Comparison of ENCODE assay signal across 8 cellular contexts in the genomic region with DNA sequence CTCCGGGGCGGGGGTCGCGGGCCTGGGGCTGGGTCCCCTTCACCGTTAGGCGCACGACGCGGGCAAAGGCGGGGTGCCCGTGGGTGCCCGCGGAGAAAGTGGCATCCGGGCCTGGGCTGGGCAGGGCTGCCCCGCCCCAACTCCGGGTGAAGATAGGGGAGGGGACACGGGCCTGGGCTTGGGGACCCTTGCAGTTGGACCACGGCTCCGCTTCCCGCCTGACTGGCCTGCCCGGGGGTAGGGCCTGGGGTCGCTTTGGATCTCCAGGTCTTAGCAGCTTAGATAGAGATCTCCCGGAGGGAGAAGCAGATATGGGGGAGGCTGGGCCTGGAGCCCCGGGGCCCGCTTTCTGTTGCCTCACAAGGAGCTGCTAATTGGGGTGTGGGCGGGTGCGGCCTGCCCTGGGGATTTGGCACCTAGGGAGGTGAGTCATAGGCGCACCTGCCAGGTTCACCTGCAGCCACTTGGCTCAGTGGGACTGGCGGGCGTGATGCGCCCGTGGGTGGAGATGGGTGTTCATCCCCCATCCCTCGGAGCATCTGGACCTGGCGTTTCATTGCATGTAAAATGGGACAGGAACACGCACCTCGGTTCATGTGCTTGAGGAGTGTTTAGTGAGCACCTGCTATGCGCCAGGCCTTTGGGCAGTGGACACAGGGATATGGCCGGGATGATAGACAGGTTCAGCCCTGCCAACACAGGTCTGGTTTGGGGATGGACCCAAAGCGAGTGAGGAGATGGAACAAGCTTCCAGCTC. TPM values are rescaled to one million over a fixed set of nuclear protein-coding genes. Genes with fewer than 3 reads are reported as not detected.
DNase-seq lines count a peak whose midpoint lies in the region; ATAC-seq and TF ChIP-seq lines count a peak whose summit lies in the region.

No MANE protein-coding gene starts in this region.

- H4K20me1 ChIP-seq in BLaER1: peaks cover 53% of the 10 kb centered on the region

- no peaks in the 10 kb centered on the region for H3K36me3 Mint-ChIP-seq in activated naive CD8-positive, alpha-beta T cell treated with anti-CD3 and anti-CD28 coated beads, Interleukin-2, amount 50 U/mL, for 24 hours (ENCODE audit: low read depth)

- peak overlapping the region; percentile 99 for H3K4me2 ChIP-seq in BLaER1

- peaks cover 38% of the 10 kb centered on the region for H3K4me1 Mint-ChIP-seq in activated naive CD8-positive, alpha-beta T cell treated with anti-CD3 and anti-CD28 coated beads, Interleukin-2, amount 50 U/mL, for 24 hours

- H3K9me3 ChIP-seq in BLaER1: no peaks in the 10 kb centered on the region
- no peaks in the 10 kb centered on the region for H3K9me3 ChIP-seq in NT2/D1 (ENCODE audit: insufficient read depth, low read length)

- H3K27ac Mint-ChIP-seq in activated naive CD8-positive, alpha-beta T cell treated with anti-CD3 and anti-CD28 coated beads, Interleukin-2, amount 50 U/mL, for 24 hours: peak overlapping the region; percentile 50

- peak overlapping the region; percentile 96 for H3K4me3 ChIP-seq in BLaER1
- peak overlapping the region; percentile 76 for H3K4me3 ChIP-seq in NT2/D1 (ENCODE audit: insufficient read length, low read depth)
- H3K4me3 ChIP-seq in kidney epithelial cell (ENCODE audit: low read depth, low read length): peak overlapping the region; percentile 92

- no peaks in the 10 kb centered on the region for H3K27me3 Mint-ChIP-seq in activated naive CD8-positive, alpha-beta T cell treated with anti-CD3 and anti-CD28 coated beads, Interleukin-2, amount 50 U/mL, for 24 hours

- no peaks in the 10 kb centered on the region for H3K9me3 Mint-ChIP-seq in activated naive CD8-positive, alpha-beta T cell treated with anti-CD3 and anti-CD28 coated beads, Interleukin-2, amount 50 U/mL, for 24 hours

- peak; percentile 26 for ATAC-seq in GM21515 (IDR thresholded peaks at IDR 0.05; ENCODE audit: unreplicated experiment)
- peak; percentile 18 for ATAC-seq in activated naive CD8-positive, alpha-beta T cell treated with anti-CD3 and anti-CD28 coated beads, Interleukin-2, amount 50 U/mL, for 24 hours

- intact Hi-C loops in posterior vena cava (cut with DNase I): loop anchor here in 1 of 2 donors (10.0 kb wide), 1 partner anchor 665 kb away; the partner anchor contains the start of gene GDF15

- no peak for TF ChIP-seq CTCF in kidney epithelial cell (IDR thresholded peaks at IDR 0.05; ENCODE audit: insufficient read depth, low read length, poor library complexity, severe bottlenecking)

- H3K4me3 Mint-ChIP-seq in activated naive CD8-positive, alpha-beta T cell treated with anti-CD3 and anti-CD28 coated beads, Interleukin-2, amount 50 U/mL, for 24 hours: peak overlapping the region; percentile 83

- H3K27me3 ChIP-seq in BLaER1: no peaks in the 10 kb centered on the region
- H3K27me3 ChIP-seq in NT2/D1 (ENCODE audit: insufficient read depth, insufficient read length): no peaks in the 10 kb centered on the region
- H3K27me3 ChIP-seq in kidney epithelial cell (ENCODE audit: control insufficient read depth, insufficient read depth, low read length): no peaks in the 10 kb centered on the region

- H3K27ac ChIP-seq in BLaER1: peak overlapping the region; percentile 91

- peak overlapping the region; percentile 93 for H3K9ac ChIP-seq in BLaER1
- H3K9ac ChIP-seq in NT2/D1 (ENCODE audit: insufficient read length, low read depth): peak overlapping the region; percentile 87

- no peak for DNase-seq in NT2/D1 (ENCODE audit: low read depth, low spot score)
- peak; percentile 32 for DNase-seq in activated naive CD8-positive, alpha-beta T cell treated with anti-CD3 and anti-CD28 coated beads, Interleukin-2, amount 50 U/mL, for 24 hours
- no peak for DNase-seq in kidney epithelial cell (ENCODE audit: low read depth)
- peak; percentile 18 to 39 (median 18) for DNase-seq in stimulated activated CD4-positive, alpha-beta T cell treated with anti-CD3 and anti-CD28 coated beads, TNF-alpha, amount 100 ng/mL, for 24 hours (ENCODE audit: low read depth in 3 of 3)
- no peak for DNase-seq in posterior vena cava (ENCODE audit: low spot score)
- DNase-seq in NCI-H2227 treated with DMSO at 0.1 percent for 48 hours (lab: John Stamatoyannopoulos, UW): no peak

- H3K4me1 ChIP-seq in BLaER1 (peaks cover 70% of the 10 kb centered on the region), NT2/D1 (ENCODE audit: insufficient read depth, insufficient read length) (peaks cover 12% of the 10 kb centered on the region)

- H3K36me3 ChIP-seq in BLaER1 (peaks cover 22% of the 10 kb centered on the region), NT2/D1 (ENCODE audit: insufficient read depth, insufficient read length, low read length) (peaks cover 38% of the 10 kb centered on the region), kidney epithelial cell (ENCODE audit: control insufficient read depth, insufficient read depth, low read length) (no peaks in the 10 kb centered on the region)

RNA-seq across cellular contexts. Expression of gene MAP1S, which starts 0.6 kb away (rescaled TPM):
- total RNA-seq in kidney epithelial cell (43.1 and 57.4 TPM in 2 replicates), posterior vena cava (10 to 100 TPM; 50.8 to 57.0 TPM)

RNA-seq across cellular contexts. Expression of gene FCHO1, which starts 31.4 kb away (rescaled TPM):
- total RNA-seq in kidney epithelial cell (1.5 and 3.8 TPM in 2 replicates), posterior vena cava (1 to 10 TPM; 2.0 to 2.1 TPM)

RNA-seq across cellular contexts. Expression of gene UNC13A, which starts 31.8 kb away (rescaled TPM):
- total RNA-seq in kidney epithelial cell (0.27 and 2.0 TPM in 2 replicates), posterior vena cava (under 1 TPM; 0.14 to 0.60 TPM)

Comparison
In these comparisons a context has a peak if more than half of its experiments do, and no peak if none do; other contexts are left out.
1. DNase-seq: peak in activated naive CD8-positive, alpha-beta T cell treated with anti-CD3 and anti-CD28 coated beads, Interleukin-2, amount 50 U/mL, for 24 hours (single experiment) and stimulated activated CD4-positive, alpha-beta T cell treated with anti-CD3 and anti-CD28 coated beads, TNF-alpha, amount 100 ng/mL, for 24 hours (3 of 3); none in NT2/D1 (single experiment), kidney epithelial cell (single experiment), posterior vena cava (single experiment) and NCI-H2227 treated with DMSO at 0.1 percent for 48 hours (single experiment).
2. Peak in every context shown above with its lines, with median percentiles within 50 percentile points of each other: H3K4me3 ChIP-seq.